1 cellular context compared by ENCODE assay signal in the genomic region with DNA sequence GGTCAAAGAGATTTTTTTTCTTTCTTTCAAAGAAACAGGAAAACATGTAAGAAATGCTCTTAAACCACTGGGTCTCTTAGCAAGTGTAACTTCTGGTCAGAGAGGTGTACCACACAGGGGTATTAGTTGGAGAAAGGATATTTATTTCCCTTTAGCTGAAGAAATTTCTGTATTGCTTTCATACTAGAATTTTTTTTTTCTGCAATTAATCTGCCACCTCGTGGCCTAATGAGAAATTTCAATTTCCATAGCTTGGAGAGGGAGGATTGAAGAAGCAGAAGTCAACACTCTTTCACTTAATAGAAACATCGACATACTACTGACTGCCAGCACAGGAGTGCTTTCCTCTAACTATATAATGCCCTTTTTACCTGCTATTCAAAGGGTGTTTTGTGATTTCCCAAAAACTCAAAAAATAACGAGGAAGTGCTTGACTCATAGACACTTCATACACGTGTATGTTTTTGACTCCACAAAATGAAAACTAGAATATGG.
TF ChIP-seq lines count a peak whose summit lies in the region.

No MANE protein-coding gene starts in this region.

TF ChIP-seq in K562, 482 proteins besides CTCF, POLR2A, EP300 and RAD21 (continued from another document and continues in another):
- no peak for TF ChIP-seq PCBP2 (IDR thresholded peaks at IDR 0.05; ENCODE audit: low read depth, low read length, poor library complexity, severe bottlenecking)
- TF ChIP-seq, protein P1, sequence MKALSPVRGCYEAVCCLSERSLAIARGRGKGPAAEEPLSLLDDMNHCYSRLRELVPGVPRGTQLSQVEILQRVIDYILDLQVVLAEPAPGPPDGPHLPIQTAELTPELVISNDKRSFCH (CRISPR knock-in tag; IDR thresholded peaks at IDR 0.05) = no peak
- TF ChIP-seq, protein P1 (tag; IDR thresholded peaks at IDR 0.05) = no peak
- TF ChIP-seq, protein P2, sequence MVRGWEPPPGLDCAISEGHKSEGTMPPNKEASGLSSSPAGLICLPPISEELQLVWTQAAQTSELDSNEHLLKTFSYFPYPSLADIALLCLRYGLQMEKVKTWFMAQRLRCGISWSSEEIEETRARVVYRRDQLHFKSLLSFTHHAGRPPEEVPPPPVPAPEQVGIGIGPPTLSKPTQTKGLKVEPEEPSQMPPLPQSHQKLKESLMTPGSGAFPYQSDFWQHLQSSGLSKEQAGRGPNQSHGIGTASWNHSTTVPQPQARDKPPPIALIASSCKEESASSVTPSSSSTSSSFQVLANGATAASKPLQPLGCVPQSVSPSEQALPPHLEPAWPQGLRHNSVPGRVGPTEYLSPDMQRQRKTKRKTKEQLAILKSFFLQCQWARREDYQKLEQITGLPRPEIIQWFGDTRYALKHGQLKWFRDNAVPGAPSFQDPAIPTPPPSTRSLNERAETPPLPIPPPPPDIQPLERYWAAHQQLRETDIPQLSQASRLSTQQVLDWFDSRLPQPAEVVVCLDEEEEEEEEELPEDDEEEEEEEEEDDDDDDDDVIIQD (CRISPR knock-in tag; IDR thresholded peaks at IDR 0.05) = no peak
- no peak for TF ChIP-seq ARHGAP35 (IDR thresholded peaks at IDR 0.05; ENCODE audit: partially characterized antibody)
- TF ChIP-seq NEUROD1 (IDR thresholded peaks at IDR 0.05; ENCODE audit: borderline replicate concordance, low read depth, low read length, partially characterized antibody) = no peak
- no peak for TF ChIP-seq ZNF449 (CRISPR knock-in tag; IDR thresholded peaks at IDR 0.05)
- no peak for TF ChIP-seq HES1 (IDR thresholded peaks at IDR 0.05; ENCODE audit: low read depth)
- no peak for TF ChIP-seq PTRF (tag; IDR thresholded peaks at IDR 0.05)
- TF ChIP-seq NBN (IDR thresholded peaks at IDR 0.05; ENCODE audit: low read depth) = peak; percentile 71; the same call in 1 of the 2 replicates
- TF ChIP-seq, protein P3, sequence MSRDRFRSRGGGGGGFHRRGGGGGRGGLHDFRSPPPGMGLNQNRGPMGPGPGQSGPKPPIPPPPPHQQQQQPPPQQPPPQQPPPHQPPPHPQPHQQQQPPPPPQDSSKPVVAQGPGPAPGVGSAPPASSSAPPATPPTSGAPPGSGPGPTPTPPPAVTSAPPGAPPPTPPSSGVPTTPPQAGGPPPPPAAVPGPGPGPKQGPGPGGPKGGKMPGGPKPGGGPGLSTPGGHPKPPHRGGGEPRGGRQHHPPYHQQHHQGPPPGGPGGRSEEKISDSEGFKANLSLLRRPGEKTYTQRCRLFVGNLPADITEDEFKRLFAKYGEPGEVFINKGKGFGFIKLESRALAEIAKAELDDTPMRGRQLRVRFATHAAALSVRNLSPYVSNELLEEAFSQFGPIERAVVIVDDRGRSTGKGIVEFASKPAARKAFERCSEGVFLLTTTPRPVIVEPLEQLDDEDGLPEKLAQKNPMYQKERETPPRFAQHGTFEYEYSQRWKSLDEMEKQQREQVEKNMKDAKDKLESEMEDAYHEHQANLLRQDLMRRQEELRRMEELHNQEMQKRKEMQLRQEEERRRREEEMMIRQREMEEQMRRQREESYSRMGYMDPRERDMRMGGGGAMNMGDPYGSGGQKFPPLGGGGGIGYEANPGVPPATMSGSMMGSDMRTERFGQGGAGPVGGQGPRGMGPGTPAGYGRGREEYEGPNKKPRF (IDR thresholded peaks at IDR 0.05; ENCODE audit: low read depth, low read length) = no peak
- TF ChIP-seq SREBF1 (IDR thresholded peaks at IDR 0.05; ENCODE audit: borderline replicate concordance, low read depth, low read length) = no peak
- no peak for TF ChIP-seq NONO (IDR thresholded peaks at IDR 0.05; ENCODE audit: low read depth in 2 of 2, low read length in 1 of 2)
- no peak for TF ChIP-seq ZNF253 (CRISPR knock-in tag; conservative IDR thresholded peaks at IDR 0.05)
- TF ChIP-seq ZNF589 (CRISPR knock-in tag; IDR thresholded peaks at IDR 0.05; ENCODE audit: low read depth) = no peak
- TF ChIP-seq HMGN3 (IDR thresholded peaks at IDR 0.05; ENCODE audit: borderline replicate concordance, extremely low read depth, insufficient read length, low read depth, low read length) = no peak
- TF ChIP-seq SREBF2 (CRISPR knock-in tag; IDR thresholded peaks at IDR 0.05) = no peak
- TF ChIP-seq AFF1 (IDR thresholded peaks at IDR 0.05; ENCODE audit: low read depth in 1 of 2, partially characterized antibody in 2 of 2) = peak in 1 of 2 experiments; percentile 42
- TF ChIP-seq ZBTB5 (IDR thresholded peaks at IDR 0.05) = no peak
- TF ChIP-seq, protein P4, sequence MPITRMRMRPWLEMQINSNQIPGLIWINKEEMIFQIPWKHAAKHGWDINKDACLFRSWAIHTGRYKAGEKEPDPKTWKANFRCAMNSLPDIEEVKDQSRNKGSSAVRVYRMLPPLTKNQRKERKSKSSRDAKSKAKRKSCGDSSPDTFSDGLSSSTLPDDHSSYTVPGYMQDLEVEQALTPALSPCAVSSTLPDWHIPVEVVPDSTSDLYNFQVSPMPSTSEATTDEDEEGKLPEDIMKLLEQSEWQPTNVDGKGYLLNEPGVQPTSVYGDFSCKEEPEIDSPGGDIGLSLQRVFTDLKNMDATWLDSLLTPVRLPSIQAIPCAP (CRISPR knock-in tag; IDR thresholded peaks at IDR 0.05; ENCODE audit: borderline replicate concordance) = no peak
- TF ChIP-seq SRF (CRISPR knock-in tag; IDR thresholded peaks at IDR 0.05) = peak in 1 of 2 experiments; percentile 71; a peak in 1 of 4 replicates
- TF ChIP-seq, protein P5, sequence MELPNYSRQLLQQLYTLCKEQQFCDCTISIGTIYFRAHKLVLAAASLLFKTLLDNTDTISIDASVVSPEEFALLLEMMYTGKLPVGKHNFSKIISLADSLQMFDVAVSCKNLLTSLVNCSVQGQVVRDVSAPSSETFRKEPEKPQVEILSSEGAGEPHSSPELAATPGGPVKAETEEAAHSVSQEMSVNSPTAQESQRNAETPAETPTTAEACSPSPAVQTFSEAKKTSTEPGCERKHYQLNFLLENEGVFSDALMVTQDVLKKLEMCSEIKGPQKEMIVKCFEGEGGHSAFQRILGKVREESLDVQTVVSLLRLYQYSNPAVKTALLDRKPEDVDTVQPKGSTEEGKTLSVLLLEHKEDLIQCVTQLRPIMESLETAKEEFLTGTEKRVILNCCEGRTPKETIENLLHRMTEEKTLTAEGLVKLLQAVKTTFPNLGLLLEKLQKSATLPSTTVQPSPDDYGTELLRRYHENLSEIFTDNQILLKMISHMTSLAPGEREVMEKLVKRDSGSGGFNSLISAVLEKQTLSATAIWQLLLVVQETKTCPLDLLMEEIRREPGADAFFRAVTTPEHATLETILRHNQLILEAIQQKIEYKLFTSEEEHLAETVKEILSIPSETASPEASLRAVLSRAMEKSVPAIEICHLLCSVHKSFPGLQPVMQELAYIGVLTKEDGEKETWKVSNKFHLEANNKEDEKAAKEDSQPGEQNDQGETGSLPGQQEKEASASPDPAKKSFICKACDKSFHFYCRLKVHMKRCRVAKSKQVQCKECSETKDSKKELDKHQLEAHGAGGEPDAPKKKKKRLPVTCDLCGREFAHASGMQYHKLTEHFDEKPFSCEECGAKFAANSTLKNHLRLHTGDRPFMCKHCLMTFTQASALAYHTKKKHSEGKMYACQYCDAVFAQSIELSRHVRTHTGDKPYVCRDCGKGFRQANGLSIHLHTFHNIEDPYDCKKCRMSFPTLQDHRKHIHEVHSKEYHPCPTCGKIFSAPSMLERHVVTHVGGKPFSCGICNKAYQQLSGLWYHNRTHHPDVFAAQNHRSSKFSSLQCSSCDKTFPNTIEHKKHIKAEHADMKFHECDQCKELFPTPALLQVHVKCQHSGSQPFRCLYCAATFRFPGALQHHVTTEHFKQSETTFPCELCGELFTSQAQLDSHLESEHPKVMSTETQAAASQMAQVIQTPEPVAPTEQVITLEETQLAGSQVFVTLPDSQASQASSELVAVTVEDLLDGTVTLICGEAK (IDR thresholded peaks at IDR 0.05) = no peak
- TF ChIP-seq, protein P5 (CRISPR knock-in tag; IDR thresholded peaks at IDR 0.05) = no peak
- TF ChIP-seq, protein P6, sequence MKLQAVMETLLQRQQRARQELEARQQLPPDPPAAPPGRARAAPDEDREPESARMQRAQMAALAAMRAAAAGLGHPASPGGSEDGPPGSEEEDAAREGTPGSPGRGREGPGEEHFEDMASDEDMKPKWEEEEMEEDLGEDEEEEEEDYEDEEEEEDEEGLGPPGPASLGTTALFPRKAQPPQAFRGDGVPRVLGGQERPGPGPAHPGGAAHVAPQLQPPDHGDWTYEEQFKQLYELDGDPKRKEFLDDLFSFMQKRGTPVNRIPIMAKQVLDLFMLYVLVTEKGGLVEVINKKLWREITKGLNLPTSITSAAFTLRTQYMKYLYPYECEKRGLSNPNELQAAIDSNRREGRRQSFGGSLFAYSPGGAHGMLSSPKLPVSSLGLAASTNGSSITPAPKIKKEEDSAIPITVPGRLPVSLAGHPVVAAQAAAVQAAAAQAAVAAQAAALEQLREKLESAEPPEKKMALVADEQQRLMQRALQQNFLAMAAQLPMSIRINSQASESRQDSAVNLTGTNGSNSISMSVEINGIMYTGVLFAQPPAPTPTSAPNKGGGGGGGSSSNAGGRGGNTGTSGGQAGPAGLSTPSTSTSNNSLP (IDR thresholded peaks at IDR 0.05; ENCODE audit: borderline replicate concordance, low read depth, low read length) = 0 out of 2 replicates have a peak, but pooled peaks have one; percentile 34
